ENCODE assay signal across 12 cellular contexts in genomic region chr12:109744991-109745942, GRCh38. TPM values are rescaled to one million over a fixed set of nuclear protein-coding genes. Genes with fewer than 3 reads are reported as not detected.
DNase-seq lines count a peak whose midpoint lies in the region; ATAC-seq and TF ChIP-seq lines count a peak whose summit lies in the region.
"Had no signal": no experiment of that assay in that cellular context is flagged by ENCODE, and none has a peak within 500 bp of the region (broad histone marks: within the 10 kb centered on the region; RNA-seq: fewer than 3 reads in every experiment).

No MANE protein-coding gene starts in this region.

- H3K36me3 Mint-ChIP-seq in Calu3 (ENCODE audit: insufficient read depth, unreplicated experiment), result no peaks in the 10 kb centered on the region

- H3K4me3 Mint-ChIP-seq in Calu3 (ENCODE audit: low read depth, unreplicated experiment), result no peak overlapping the region
- H3K4me3 Mint-ChIP-seq: brain; stimulated activated naive CD8-positive, alpha-beta T cell treated with anti-CD3 and anti-CD28 coated beads, Interleukin-15, amount 100 ng/mL, for 72 hours had no signal

- TF ChIP-seq CTCF in AG04450 (IDR thresholded peaks at IDR 0.05; ENCODE audit: low read depth, low read length) (no peak), Calu3 (IDR thresholded peaks at IDR 0.05; ENCODE audit: unreplicated experiment) (no peak)

- H3K27me3 ChIP-seq in AG04450 (ENCODE audit: control insufficient read depth, insufficient read depth, low read length) (peaks cover 11% of the 10 kb centered on the region), SJSA1 (replicated peaks) (no peaks in the 10 kb centered on the region)

- H3K9me3 ChIP-seq in AG04450 (ENCODE audit: control insufficient read depth, insufficient read depth, low read length) (no peaks in the 10 kb centered on the region), SJSA1 (replicated peaks) (no peaks in the 10 kb centered on the region)

- ATAC-seq in HG03520 (IDR thresholded peaks at IDR 0.05; ENCODE audit: unreplicated experiment) (no peak), HG03108 (IDR thresholded peaks at IDR 0.05; ENCODE audit: unreplicated experiment) (no peak), HG03135 (IDR thresholded peaks at IDR 0.05; ENCODE audit: unreplicated experiment) (no peak), HG02623 (IDR thresholded peaks at IDR 0.05; ENCODE audit: unreplicated experiment) (no peak)
- ATAC-seq: stimulated activated naive CD8-positive, alpha-beta T cell treated with anti-CD3 and anti-CD28 coated beads, Interleukin-15, amount 100 ng/mL, for 72 hours had no signal

- no peaks in the 10 kb centered on the region for H3K36me3 ChIP-seq in SJSA1

- peaks cover 13% of the 10 kb centered on the region for H3K4me1 Mint-ChIP-seq in Calu3 (ENCODE audit: low read depth, unreplicated experiment)
- H3K4me1 Mint-ChIP-seq: stimulated activated naive CD8-positive, alpha-beta T cell treated with anti-CD3 and anti-CD28 coated beads, Interleukin-15, amount 100 ng/mL, for 72 hours had no signal

- no peaks in the 10 kb centered on the region for H3K9me3 Mint-ChIP-seq in Calu3 (ENCODE audit: low read depth, unreplicated experiment)
- H3K9me3 Mint-ChIP-seq: stimulated activated naive CD8-positive, alpha-beta T cell treated with anti-CD3 and anti-CD28 coated beads, Interleukin-15, amount 100 ng/mL, for 72 hours had no signal

- intact Hi-C loops in Calu3 (cut with micrococcal nuclease; ENCODE audit: unreplicated experiment), result no loop called here

- DNase-seq in AG04450 (ENCODE audit: low read depth, low spot score) (peak; percentile 10), Calu3 (peak; percentile 57), SJSA1 (ENCODE audit: low read depth in 1 of 2, low spot score in 2 of 2) (peak; percentile 81 to 84), kidney tubule cell (ENCODE audit: low spot score) (peak; percentile 39)
- DNase-seq: NCI-H510A; stimulated activated naive CD8-positive, alpha-beta T cell treated with anti-CD3 and anti-CD28 coated beads, Interleukin-15, amount 100 ng/mL, for 72 hours had no signal

- CTCF ChIA-PET in AG04450 (lab: Charles Lee) (interaction anchor here (0.6 to 1.4 kb wide), 4 partner anchors 26 to 1173 kb away, joined by 3 to 5 read pairs (median 4); no protein-coding TSS in a partner anchor), Calu3 (lab: Charles Lee) (interaction anchor here (0.6 to 1.2 kb wide), 4 partner anchors 16 to 317 kb away, joined by 3 to 4 read pairs (median 3); no protein-coding TSS in a partner anchor)

- POLR2A ChIA-PET in AG04450 (lab: Yijun Ruan, JAX), result interaction anchor here (1.3 kb wide), 1 partner anchor 9 kb away, joined by 4 read pairs; no protein-coding TSS in a partner anchor

- H3K27ac Mint-ChIP-seq in Calu3 (ENCODE audit: unreplicated experiment), result peak overlapping the region; percentile 28

- peaks cover 12% of the 10 kb centered on the region for H3K27me3 Mint-ChIP-seq in Calu3 (ENCODE audit: unreplicated experiment)
- H3K27me3 Mint-ChIP-seq: brain; stimulated activated naive CD8-positive, alpha-beta T cell treated with anti-CD3 and anti-CD28 coated beads, Interleukin-15, amount 100 ng/mL, for 72 hours had no signal

- no peak overlapping the region for H3K4me3 ChIP-seq in AG04450 (ENCODE audit: low read depth, low read length)
- no peak overlapping the region for H3K4me3 ChIP-seq in SJSA1

- no TSS peak for BruUV-seq in Calu3 (replicated peaks; lab: Mats Ljungman, UMichigan)

- H3K27ac ChIP-seq in AG04450 (ENCODE audit: low read depth, low read length), result no peak overlapping the region
- peak overlapping the region; percentile 15 for H3K27ac ChIP-seq in SJSA1
- H3K27ac ChIP-seq: epithelial cell of prostate had no signal

- H3K4me1 ChIP-seq in SJSA1 (replicated peaks), result peaks cover 32% of the 10 kb centered on the region

RNA-seq across cellular contexts. Expression of gene FAM222A, which starts 31.6 kb away (rescaled TPM):
- polyA plus RNA-seq in AG04450 (2011; rRNA removed), result 0.15 and 0.16 TPM in 2 replicates
- 0.14 TPM in 1 of 2 replicates, not detected in the other for polyA minus RNA-seq in AG04450 (2011; rRNA and poly(A)+ RNA removed)
- 2.4 and 3.1 TPM in 2 replicates for total RNA-seq in Calu3 (2022)
- 7.4 and 7.8 TPM in 2 replicates for total RNA-seq in SJSA1 (2014; rRNA removed; shearing (Covaris generic))

Comparison
In these comparisons a context has a peak if more than half of its experiments do, and no peak if none do; other contexts are left out.
1. DNase-seq: peak in every context shown above with its lines; median percentile 82 in SJSA1; 57 in Calu3; 39 in kidney tubule cell; 10 in AG04450.